In genomic region chr16:79901522-79901921, GRCh38 we compare ENCODE assay signal across 39 cellular contexts.
"Had no signal": no experiment of that assay in that cellular context is flagged by ENCODE, and none has a peak within 500 bp of the region (broad histone marks: within the 10 kb centered on the region; RNA-seq: fewer than 3 reads in every experiment).

No MANE protein-coding gene starts in this region.

- FAIRE-seq: astrocyte, bronchial epithelial cell, colon had no signal

- DNase-seq: activated effector memory CD4-positive, alpha-beta T cell treated with anti-CD3 and anti-CD28 coated beads, Interleukin-2, amount 50 U/mL, for 16 hours; activated effector memory CD4-positive, alpha-beta T cell treated with Interleukin-2 at 50 U/mL for 16 hours; activated gamma-delta T cell; activated gamma-delta T cell treated with Interleukin-2 at 50 U/mL for 16 hours; activated naive CD4-positive, alpha-beta T cell; activated naive CD4-positive, alpha-beta T cell treated with anti-CD3 and anti-CD28 coated beads for 36 hours; activated naive CD4-positive, alpha-beta T cell treated with anti-CD3 and anti-CD28 coated beads, Interleukin-2, amount 10 ng/mL, durations not matched to agents 7 days and 5 days; activated naive CD4-positive, alpha-beta T cell treated with anti-CD3 and anti-CD28 coated beads, Interleukin-2, amount 50 U/mL, for 16 hours; activated naive CD4-positive, alpha-beta T cell treated with Interleukin-2 at 50 U/mL for 16 hours; activated naive CD8-positive, alpha-beta T cell treated with anti-CD3 and anti-CD28 coated beads for 36 hours; activated naive CD8-positive, alpha-beta T cell treated with anti-CD3 and anti-CD28 coated beads, Interleukin-2, amount 10 ng/mL, durations not matched to agents 7 days and 5 days; activated naive CD8-positive, alpha-beta T cell treated with anti-CD3 and anti-CD28 coated beads, Interleukin-2, amount 50 U/mL, for 24 hours; activated T-cell treated with anti-CD3 and anti-CD28 coated beads, Interleukin-2, amount 50 U/mL, for 24 hours; activated T-cell treated with anti-CD3 and anti-CD28 coated beads, Interleukin-2, amount 50 U/mL, for 4 hours; activated T-cell treated with anti-CD3 and anti-CD28 coated beads, Interleukin-2, amount 50 U/mL, for 48 hours; activated T-cell treated with anti-CD3 and anti-CD28 coated beads, Interleukin-2, amount 50 U/mL, for 72 hours; adrenal gland; amniotic stem cell; amygdala; anterior cingulate cortex; aorta; body of pancreas; brain microvascular endothelial cell; caudate nucleus; central memory CD4-positive, alpha-beta T cell; cerebellar nuclear complex had no signal

- H3K27me3 ChIP-seq: adrenal gland, ascending aorta, body of pancreas, brain microvascular endothelial cell, breast epithelium had no signal

- H3K36me3 ChIP-seq: adrenal gland, ascending aorta, brain microvascular endothelial cell, breast epithelium, cardiac muscle cell had no signal

- ATAC-seq: activated naive CD4-positive, alpha-beta T cell treated with anti-CD3 and anti-CD28 coated beads, Interleukin-2, amount 50 U/mL, for 72 hours; activated naive CD8-positive, alpha-beta T cell treated with anti-CD3 and anti-CD28 coated beads, Interleukin-2, amount 50 U/mL, for 24 hours; activated T-cell treated with anti-CD3 and anti-CD28 coated beads, Interleukin-2, amount 50 U/mL, for 4 hours; activated T-cell treated with anti-CD3 and anti-CD28 coated beads, Interleukin-2, amount 50 U/mL, for 72 hours; activated T-helper 17 cell treated with anti-CD3 and anti-CD28 coated beads, Interleukin-2, amount 50 U/mL, for 72 hours; body of pancreas had no signal

- H3K9me3 ChIP-seq: adrenal gland, ascending aorta, body of pancreas, breast epithelium had no signal

- H3K4me3 Mint-ChIP-seq: activated naive CD4-positive, alpha-beta T cell treated with anti-CD3 and anti-CD28 coated beads for 36 hours; activated naive CD4-positive, alpha-beta T cell treated with anti-CD3 and anti-CD28 coated beads, Interleukin-2, amount 10 ng/mL, durations not matched to agents 7 days and 5 days; activated naive CD4-positive, alpha-beta T cell treated with anti-CD3 and anti-CD28 coated beads, Interleukin-2, amount 50 U/mL, for 24 hours; activated naive CD8-positive, alpha-beta T cell; activated naive CD8-positive, alpha-beta T cell treated with anti-CD3 and anti-CD28 coated beads for 36 hours; activated naive CD8-positive, alpha-beta T cell treated with anti-CD3 and anti-CD28 coated beads, Interleukin-2, amount 10 ng/mL, durations not matched to agents 7 days and 5 days; activated naive CD8-positive, alpha-beta T cell treated with anti-CD3 and anti-CD28 coated beads, Interleukin-2, amount 50 U/mL, for 24 hours; activated T-cell treated with anti-CD3 and anti-CD28 coated beads, Interleukin-2, amount 50 U/mL, for 24 hours; activated T-cell treated with anti-CD3 and anti-CD28 coated beads, Interleukin-2, amount 50 U/mL, for 4 hours; activated T-cell treated with anti-CD3 and anti-CD28 coated beads, Interleukin-2, amount 50 U/mL, for 72 hours; activated T-helper 17 cell treated with anti-CD3 and anti-CD28 coated beads, Interleukin-2, amount 50 U/mL, for 72 hours; brain; central memory CD8-positive, alpha-beta T cell had no signal

- H3K4me1 Mint-ChIP-seq: activated naive CD4-positive, alpha-beta T cell treated with anti-CD3 and anti-CD28 coated beads, Interleukin-2, amount 10 ng/mL, durations not matched to agents 7 days and 5 days; activated naive CD4-positive, alpha-beta T cell treated with anti-CD3 and anti-CD28 coated beads, Interleukin-2, amount 50 U/mL, for 24 hours; activated naive CD8-positive, alpha-beta T cell treated with anti-CD3 and anti-CD28 coated beads for 36 hours; activated naive CD8-positive, alpha-beta T cell treated with anti-CD3 and anti-CD28 coated beads, Interleukin-2, amount 10 ng/mL, durations not matched to agents 7 days and 5 days; activated naive CD8-positive, alpha-beta T cell treated with anti-CD3 and anti-CD28 coated beads, Interleukin-2, amount 50 U/mL, for 24 hours; activated T-helper 17 cell treated with anti-CD3 and anti-CD28 coated beads, Interleukin-2, amount 50 U/mL, for 72 hours; central memory CD8-positive, alpha-beta T cell had no signal

- H3K36me3 Mint-ChIP-seq: activated naive CD4-positive, alpha-beta T cell treated with anti-CD3 and anti-CD28 coated beads, Interleukin-2, amount 10 ng/mL, durations not matched to agents 7 days and 5 days; activated naive CD4-positive, alpha-beta T cell treated with anti-CD3 and anti-CD28 coated beads, Interleukin-2, amount 50 U/mL, for 24 hours; activated naive CD4-positive, alpha-beta T cell treated with anti-CD3 and anti-CD28 coated beads, Interleukin-2, amount 50 U/mL, for 72 hours; activated naive CD8-positive, alpha-beta T cell; activated naive CD8-positive, alpha-beta T cell treated with anti-CD3 and anti-CD28 coated beads for 36 hours; activated naive CD8-positive, alpha-beta T cell treated with anti-CD3 and anti-CD28 coated beads, Interleukin-2, amount 10 ng/mL, durations not matched to agents 7 days and 5 days; brain had no signal

- H3K4me3 ChIP-seq: adrenal gland, ascending aorta, body of pancreas, breast epithelium, cardiac muscle cell had no signal

- H3K9me3 Mint-ChIP-seq: activated naive CD4-positive, alpha-beta T cell treated with anti-CD3 and anti-CD28 coated beads, Interleukin-2, amount 50 U/mL, for 24 hours; activated naive CD4-positive, alpha-beta T cell treated with anti-CD3 and anti-CD28 coated beads, Interleukin-2, amount 50 U/mL, for 72 hours; activated naive CD8-positive, alpha-beta T cell treated with anti-CD3 and anti-CD28 coated beads for 36 hours; activated T-cell treated with anti-CD3 and anti-CD28 coated beads, Interleukin-2, amount 50 U/mL, for 24 hours; activated T-cell treated with anti-CD3 and anti-CD28 coated beads, Interleukin-2, amount 50 U/mL, for 4 hours; activated T-cell treated with anti-CD3 and anti-CD28 coated beads, Interleukin-2, amount 50 U/mL, for 72 hours; activated T-helper 2 cell treated with anti-CD3 and anti-CD28 coated beads, Interferon-gamma antibody, Interleukin-2, Interleukin-4, amounts not matched to agents 10 μg/mL and 5 μg/mL and 100 μg/mL, durations not matched to agents 14 hours and 24 hours and 36 hours; central memory CD8-positive, alpha-beta T cell had no signal

- H3K27ac Mint-ChIP-seq: activated naive CD4-positive, alpha-beta T cell treated with anti-CD3 and anti-CD28 coated beads for 36 hours; activated naive CD4-positive, alpha-beta T cell treated with anti-CD3 and anti-CD28 coated beads, Interleukin-2, amount 10 ng/mL, durations not matched to agents 7 days and 5 days; activated naive CD4-positive, alpha-beta T cell treated with anti-CD3 and anti-CD28 coated beads, Interleukin-2, amount 50 U/mL, for 24 hours; activated naive CD4-positive, alpha-beta T cell treated with anti-CD3 and anti-CD28 coated beads, Interleukin-2, amount 50 U/mL, for 72 hours; activated naive CD8-positive, alpha-beta T cell; activated naive CD8-positive, alpha-beta T cell treated with anti-CD3 and anti-CD28 coated beads for 36 hours; activated naive CD8-positive, alpha-beta T cell treated with anti-CD3 and anti-CD28 coated beads, Interleukin-2, amount 10 ng/mL, durations not matched to agents 7 days and 5 days; activated naive CD8-positive, alpha-beta T cell treated with anti-CD3 and anti-CD28 coated beads, Interleukin-2, amount 50 U/mL, for 24 hours; activated T-cell treated with anti-CD3 and anti-CD28 coated beads, Interleukin-2, amount 50 U/mL, for 24 hours; activated T-cell treated with anti-CD3 and anti-CD28 coated beads, Interleukin-2, amount 50 U/mL, for 72 hours; activated T-helper 17 cell treated with anti-CD3 and anti-CD28 coated beads, Interleukin-2, amount 50 U/mL, for 72 hours; activated T-helper 2 cell treated with anti-CD3 and anti-CD28 coated beads, Interferon-gamma antibody, Interleukin-2, Interleukin-4, amounts not matched to agents 10 μg/mL and 5 μg/mL and 100 μg/mL, durations not matched to agents 14 hours and 24 hours and 36 hours; brain had no signal

- H3K27ac ChIP-seq: adrenal gland, ascending aorta, body of pancreas, brain microvascular endothelial cell, breast epithelium, cardiac muscle cell had no signal

- H3K27me3 Mint-ChIP-seq: activated naive CD4-positive, alpha-beta T cell treated with anti-CD3 and anti-CD28 coated beads, Interleukin-2, amount 50 U/mL, for 24 hours; activated naive CD8-positive, alpha-beta T cell; activated naive CD8-positive, alpha-beta T cell treated with anti-CD3 and anti-CD28 coated beads for 36 hours; activated naive CD8-positive, alpha-beta T cell treated with anti-CD3 and anti-CD28 coated beads, Interleukin-2, amount 10 ng/mL, durations not matched to agents 7 days and 5 days; activated naive CD8-positive, alpha-beta T cell treated with anti-CD3 and anti-CD28 coated beads, Interleukin-2, amount 50 U/mL, for 24 hours; activated T-cell treated with anti-CD3 and anti-CD28 coated beads, Interleukin-2, amount 50 U/mL, for 24 hours had no signal

- H3K4me1 ChIP-seq: adrenal gland, ascending aorta, body of pancreas, breast epithelium had no signal
